26 cellular contexts compared by ENCODE assay signal in the genomic region with DNA sequence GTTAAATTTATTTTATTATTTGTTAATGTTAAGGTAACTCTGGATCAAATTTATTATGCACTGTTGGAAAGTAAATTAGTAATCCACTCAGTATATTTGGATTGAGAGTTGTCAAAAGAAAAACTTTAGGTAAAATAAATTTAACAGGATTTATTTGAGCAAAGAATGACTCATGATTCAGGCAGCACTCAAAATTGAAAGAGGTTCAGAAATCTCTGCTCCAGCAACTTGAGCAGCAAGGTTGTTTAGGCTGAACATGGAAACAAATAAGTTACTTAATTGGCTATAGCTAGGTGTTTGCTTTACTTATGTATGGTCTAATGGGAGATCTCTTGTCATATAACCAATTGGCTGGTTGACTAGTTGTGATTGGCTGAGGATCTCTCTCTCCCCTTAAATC.
"Had no signal": no experiment of that assay in that cellular context is flagged by ENCODE, and none has a peak within 500 bp of the region (broad histone marks: within the 10 kb centered on the region; RNA-seq: fewer than 3 reads in every experiment).

No MANE protein-coding gene starts in this region.

- FAIRE-seq: endothelial cell of umbilical vein, islet of Langerhans, keratinocyte had no signal

- H3K27me3 ChIP-seq: colonic mucosa, dorsolateral prefrontal cortex, esophagus squamous epithelium, gastrocnemius medialis, heart right ventricle, left lung had no signal

- ATAC-seq: esophagus mucosa, gastrocnemius medialis, heart right ventricle, left cardiac atrium, left lung, left ventricle myocardium superior, lower lobe of right lung, mucosa of descending colon had no signal

- H3K4me1 ChIP-seq: colonic mucosa, esophagus squamous epithelium, gastrocnemius medialis, heart right ventricle, left lung, lower lobe of right lung had no signal

- H3K4me3 ChIP-seq: colonic mucosa, dorsolateral prefrontal cortex, esophagus squamous epithelium, gastrocnemius medialis, heart right ventricle, left lung, lower lobe of right lung, mucosa of descending colon had no signal

- H3K36me3 ChIP-seq: colonic mucosa, esophagus squamous epithelium, gastrocnemius medialis, heart right ventricle, left lung, lower lobe of right lung had no signal

- H3K9me3 ChIP-seq: colonic mucosa, esophagus squamous epithelium, gastrocnemius medialis, heart right ventricle, left lung, lower lobe of right lung, mucosa of descending colon had no signal

- H3K27ac ChIP-seq: colonic mucosa, dorsolateral prefrontal cortex, epithelial cell of prostate, esophagus squamous epithelium, gastrocnemius medialis, heart right ventricle, left lung, lower lobe of right lung had no signal

- DNase-seq: colonic mucosa; cortex of kidney; dermis blood vessel endothelial cell; dorsolateral prefrontal cortex; effector CD4-positive, alpha-beta T cell; effector memory CD4-positive, alpha-beta T cell; erythroblast; esophagus squamous epithelium; foreskin fibroblast; foreskin melanocyte; gastrocnemius medialis; glutamatergic neuron; head of caudate nucleus; heart right ventricle; hippocampal formation; left cardiac atrium; left lung; left ventricle myocardium superior; lower lobe of right lung; mesenchymal stem cell; mucosa of descending colon had no signal
